In the genomic region with DNA sequence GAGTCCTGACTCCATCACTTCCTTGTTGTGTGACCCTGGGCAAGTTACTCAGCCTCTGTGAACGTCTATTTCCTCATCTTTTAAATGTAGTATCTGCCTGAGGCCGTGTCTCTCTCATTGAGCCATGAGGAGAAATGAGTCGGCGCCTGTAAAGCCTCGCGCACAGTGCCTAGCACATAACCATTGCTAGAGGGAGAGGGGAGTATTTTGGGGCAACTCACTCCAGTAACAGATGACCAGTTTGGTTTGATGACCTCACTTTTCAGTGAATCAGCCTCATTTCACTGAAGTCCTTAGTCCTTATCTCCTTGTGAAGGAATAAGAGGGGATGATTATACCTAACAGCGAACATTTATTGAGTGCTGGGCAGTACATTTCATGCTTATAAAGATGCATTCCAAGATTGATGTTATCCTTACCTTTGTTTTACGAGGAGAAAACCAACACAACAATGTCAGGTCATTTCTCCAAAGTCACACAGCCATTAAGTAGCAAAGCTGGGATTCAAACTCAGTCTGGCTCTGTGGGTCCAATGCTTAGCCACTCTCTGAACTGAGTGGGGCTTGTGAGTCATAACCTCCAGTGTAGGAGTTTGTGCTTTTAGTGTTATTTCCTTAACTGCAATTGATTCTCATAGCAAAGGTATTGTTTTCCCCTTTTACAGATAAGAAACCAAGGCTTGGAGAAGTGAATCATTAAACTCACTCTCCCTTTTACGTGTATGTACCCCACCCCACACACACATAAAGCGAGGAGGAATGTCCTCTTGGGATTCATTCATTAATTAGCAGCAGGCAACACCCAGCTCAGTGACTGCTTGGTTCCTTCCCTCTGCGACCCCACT, we compare ENCODE assay signal across 8 cellular contexts. TPM values are rescaled to one million over a fixed set of nuclear protein-coding genes. Genes with fewer than 3 reads are reported as not detected.
DNase-seq lines count a peak whose midpoint lies in the region; ATAC-seq and TF ChIP-seq lines count a peak whose summit lies in the region.

No MANE protein-coding gene starts in this region.

- H3K9ac ChIP-seq in Karpas-422 (ENCODE audit: low read length), result no peak overlapping the region

- H3K27me3 ChIP-seq in heart right ventricle (no peaks in the 10 kb centered on the region), Karpas-422 (ENCODE audit: low read length) (no peaks in the 10 kb centered on the region)

- 77 to 81% methylated on average over 11 of the region's 11 CpGs for WGBS in heart right ventricle, 2 donors

- H3K4me3 Mint-ChIP-seq in osteocyte (ENCODE audit: unreplicated experiment), result no peak overlapping the region

- DNase-seq in heart right ventricle (no peak), left ventricle myocardium superior (no peak), RWPE1 (ENCODE audit: low spot score) (peak; percentile 49), osteocyte (ENCODE audit: extremely low spot score, unreplicated experiment) (no peak), Karpas-422 (no peak), NCI-H1417 (lab: John Stamatoyannopoulos, UW) (no peak)
- peak in 2 of 3 donors; percentile 46 to 68 for DNase-seq in stimulated activated CD4-positive, alpha-beta T cell treated with anti-CD3 and anti-CD28 coated beads, TNF-alpha, amount 100 ng/mL, for 48 hours (ENCODE audit: low read depth in 3 of 3)

- CTCF ChIA-PET in RWPE1 (lab: Yijun Ruan, JAX), result interaction anchor here (0.7 to 1.0 kb wide), 2 partner anchors 27 to 76 kb away, joined by 3 to 4 read pairs; no protein-coding TSS in a partner anchor

- H3K4me1 Mint-ChIP-seq in osteocyte (ENCODE audit: unreplicated experiment), result peaks cover 7% of the 10 kb centered on the region

- H3K36me3 ChIP-seq in heart right ventricle, result peaks cover 0 to 24% (median 11%) of the 10 kb centered on the region in 9 donors
- no peaks in the 10 kb centered on the region for H3K36me3 ChIP-seq in Karpas-422 (ENCODE audit: insufficient read depth, low read length)

- no peak overlapping the region for H3K4me2 ChIP-seq in Karpas-422 (ENCODE audit: low read depth, low read length, poor library complexity, severe bottlenecking)

- H3K4me3 ChIP-seq in heart right ventricle (no peak overlapping the region), Karpas-422 (ENCODE audit: low read length) (no peak overlapping the region)

- H3K27ac Mint-ChIP-seq in osteocyte (ENCODE audit: unreplicated experiment), result no peak overlapping the region

- intact Hi-C loops in heart right ventricle (cut with DNase I) (loop anchor here in 2 of 10 donors (2.0 to 5.0 kb wide), 2 partner anchors 23 to 61 kb away; no protein-coding TSS in a partner anchor), left ventricle myocardium superior (cut with micrococcal nuclease) (no loop called here)

- no peak for TF ChIP-seq CTCF in heart right ventricle (IDR thresholded peaks at IDR 0.05)
- TF ChIP-seq CTCF in RWPE1 (conservative IDR thresholded peaks at IDR 0.05; ENCODE audit: low read depth), result no peak
- no peak for TF ChIP-seq CTCF in osteocyte (IDR thresholded peaks at IDR 0.05)

- H3K79me2 ChIP-seq in Karpas-422 (ENCODE audit: low read length), result no peaks in the 10 kb centered on the region

- H3K9me3 Mint-ChIP-seq in osteocyte (ENCODE audit: unreplicated experiment), result no peaks in the 10 kb centered on the region

- no peak overlapping the region for H2AFZ ChIP-seq in Karpas-422 (ENCODE audit: low read length)

- H3K36me3 Mint-ChIP-seq in osteocyte (ENCODE audit: unreplicated experiment), result no peaks in the 10 kb centered on the region

- H3K27me3 Mint-ChIP-seq in osteocyte (ENCODE audit: unreplicated experiment), result peaks cover 1% of the 10 kb centered on the region

- no peaks in the 10 kb centered on the region for H3K9me2 ChIP-seq in Karpas-422 (replicated peaks; ENCODE audit: insufficient read depth, low read length)

- peaks cover 41% of the 10 kb centered on the region; the same call in 1 of the 2 replicates for H4K20me1 ChIP-seq in Karpas-422 (ENCODE audit: insufficient read depth, low read depth, low read length)

- H3K4me1 ChIP-seq in heart right ventricle (peaks cover 0 to 56% (median 32%) of the 10 kb centered on the region in 9 donors), Karpas-422 (ENCODE audit: low read length) (peaks cover 32% of the 10 kb centered on the region)

- H3K27ac ChIP-seq in heart right ventricle (peak overlapping the region in 7 of 10 donors; percentile 36 to 85 (median 69)), RWPE1 (no peak overlapping the region), Karpas-422 (ENCODE audit: low read length) (no peak overlapping the region)

- ATAC-seq in heart right ventricle (peak in 2 of 8 donors; percentile 21 to 60), left ventricle myocardium superior (no peak), esophagus mucosa (peak; percentile 92)

- H3K9me3 ChIP-seq in heart right ventricle (peaks cover 0 to 13% (median 0%) of the 10 kb centered on the region in 11 donors), Karpas-422 (ENCODE audit: low read length) (no peaks in the 10 kb centered on the region)

- POLR2A ChIA-PET in RWPE1 (lab: Yijun Ruan, JAX; ENCODE audit: low non-redundant PET), result no interaction called here

RNA-seq across cellular contexts. Expression of a gene that starts 25.9 kb away (rescaled TPM):
- total RNA-seq in heart right ventricle (10 to 100 TPM in 4 of 10 donors, 1 to 10 TPM in 6; 2.6 to 13.8 (median 6.1) TPM), left ventricle myocardium superior (4.7 TPM), esophagus mucosa (5.8 TPM), osteocyte (1.1 and 2.0 TPM in 2 replicates)
- polyA plus RNA-seq in heart right ventricle, result 1 to 10 TPM; 2.2 to 3.0 TPM
- 1.5 and 1.6 TPM in 2 replicates for total RNA-seq in Karpas-422 (2014; rRNA removed; shearing (Covaris generic); ENCODE audit: low replicate concordance)

Comparison
In these comparisons a context has a peak if more than half of its experiments do, and no peak if none do; other contexts are left out.
1. DNase-seq: peak in RWPE1 (single experiment) and stimulated activated CD4-positive, alpha-beta T cell treated with anti-CD3 and anti-CD28 coated beads, TNF-alpha, amount 100 ng/mL, for 48 hours (2 of 3); none in heart right ventricle (0 of 2), left ventricle myocardium superior (single experiment), osteocyte (single experiment), Karpas-422 (single experiment) and NCI-H1417 (0 of 3).
2. H3K27ac ChIP-seq: peak in heart right ventricle (7 of 10); none in RWPE1 (single experiment) and Karpas-422 (single experiment).